Comparison of ENCODE assay signal across 8 cellular contexts in genomic region chr2:226031078-226031937, GRCh38.
DNase-seq lines count a peak whose midpoint lies in the region; ATAC-seq and TF ChIP-seq lines count a peak whose summit lies in the region.

No MANE protein-coding gene starts in this region.

- DNase-seq in AG20443 (ENCODE audit: low spot score): peak; percentile 85
- peak; percentile 40 for DNase-seq in NCI-H1436 (lab: John Stamatoyannopoulos, UW)
- no peak for DNase-seq in activated B cell treated with CpG ODN at 0.5 μM for 24 hours
- DNase-seq in esophagus muscularis mucosa (ENCODE audit: extremely low spot score): no peak
- peak; percentile 31 to 55 (median 41) for DNase-seq in mucosa of descending colon
- DNase-seq in GM19238 (ENCODE audit: insufficient read length, low spot score): no peak

- ATAC-seq in GM21528 (IDR thresholded peaks at IDR 0.05; ENCODE audit: low FRiP score, unreplicated experiment) (peak; percentile 62), activated B cell treated with CpG ODN at 0.5 μM for 24 hours (ENCODE audit: low read depth) (no peak), mucosa of descending colon (peak; percentile 70)

- H3K36me3 Mint-ChIP-seq in activated B cell treated with CpG ODN at 0.5 μM for 24 hours (ENCODE audit: low read depth): no peaks in the 10 kb centered on the region
- no peaks in the 10 kb centered on the region for H3K36me3 Mint-ChIP-seq in stimulated activated naive CD8-positive, alpha-beta T cell treated with anti-CD3 and anti-CD28 coated beads, Interleukin-15, Interleukin-2, amounts not matched to agents 100 ng/mL and 50 ng/mL, for 24 hours (ENCODE audit: low read depth)

- H3K27me3 Mint-ChIP-seq in activated B cell treated with CpG ODN at 0.5 μM for 24 hours: peaks cover 38% of the 10 kb centered on the region
- peaks cover 57% of the 10 kb centered on the region for H3K27me3 Mint-ChIP-seq in stimulated activated naive CD8-positive, alpha-beta T cell treated with anti-CD3 and anti-CD28 coated beads, Interleukin-15, Interleukin-2, amounts not matched to agents 100 ng/mL and 50 ng/mL, for 24 hours

- H3K9me3 ChIP-seq in esophagus muscularis mucosa: no peaks in the 10 kb centered on the region
- no peaks in the 10 kb centered on the region for H3K9me3 ChIP-seq in mucosa of descending colon

- H3K27ac Mint-ChIP-seq in activated B cell treated with CpG ODN at 0.5 μM for 24 hours: no peak overlapping the region
- peak overlapping the region; percentile 63 for H3K27ac Mint-ChIP-seq in stimulated activated naive CD8-positive, alpha-beta T cell treated with anti-CD3 and anti-CD28 coated beads, Interleukin-15, Interleukin-2, amounts not matched to agents 100 ng/mL and 50 ng/mL, for 24 hours

- POLR2A ChIA-PET in activated B cell treated with CpG ODN at 0.5 μM for 24 hours (lab: Charles Lee): interaction anchor here (0.7 kb wide), 1 partner anchor 769 kb away, joined by 3 read pairs; no protein-coding TSS in a partner anchor

- H3K4me1 Mint-ChIP-seq in activated B cell treated with CpG ODN at 0.5 μM for 24 hours: peaks cover 17% of the 10 kb centered on the region
- peaks cover 42% of the 10 kb centered on the region for H3K4me1 Mint-ChIP-seq in stimulated activated naive CD8-positive, alpha-beta T cell treated with anti-CD3 and anti-CD28 coated beads, Interleukin-15, Interleukin-2, amounts not matched to agents 100 ng/mL and 50 ng/mL, for 24 hours (ENCODE audit: low read depth)

- no peaks in the 10 kb centered on the region for H3K27me3 ChIP-seq in esophagus muscularis mucosa

- peak overlapping the region; percentile 70 for H3K4me3 Mint-ChIP-seq in activated B cell treated with CpG ODN at 0.5 μM for 24 hours
- peak overlapping the region; percentile 78 for H3K4me3 Mint-ChIP-seq in stimulated activated naive CD8-positive, alpha-beta T cell treated with anti-CD3 and anti-CD28 coated beads, Interleukin-15, Interleukin-2, amounts not matched to agents 100 ng/mL and 50 ng/mL, for 24 hours

- H3K4me1 ChIP-seq in esophagus muscularis mucosa (peaks cover 18 to 28% (median 24%) of the 10 kb centered on the region in 4 donors), mucosa of descending colon (ENCODE audit: low read depth) (peaks cover 2% of the 10 kb centered on the region)

- TF ChIP-seq POLR2A in esophagus muscularis mucosa (IDR thresholded peaks at IDR 0.05; ENCODE audit: low read depth): no peak

- WGBS in esophagus muscularis mucosa: 2% methylated on average over 33 of the region's 33 CpGs

- peak overlapping the region; percentile 53 to 70 (median 63) for H3K27ac ChIP-seq in esophagus muscularis mucosa (replicated peaks in 1 of 4)

- TF ChIP-seq CTCF in activated B cell treated with CpG ODN at 0.5 μM for 24 hours (IDR thresholded peaks at IDR 0.05) (no peak), esophagus muscularis mucosa (IDR thresholded peaks at IDR 0.05) (no peak), mucosa of descending colon (IDR thresholded peaks at IDR 0.05) (no peak)

- CTCF ChIA-PET in activated B cell treated with CpG ODN at 0.5 μM for 24 hours (lab: Charles Lee): no interaction called here

- no peaks in the 10 kb centered on the region for H3K36me3 ChIP-seq in esophagus muscularis mucosa
- H3K36me3 ChIP-seq in mucosa of descending colon (ENCODE audit: low read depth): no peaks in the 10 kb centered on the region

- H3K9me3 Mint-ChIP-seq in activated B cell treated with CpG ODN at 0.5 μM for 24 hours: no peaks in the 10 kb centered on the region
- H3K9me3 Mint-ChIP-seq in stimulated activated naive CD8-positive, alpha-beta T cell treated with anti-CD3 and anti-CD28 coated beads, Interleukin-15, Interleukin-2, amounts not matched to agents 100 ng/mL and 50 ng/mL, for 24 hours: no peaks in the 10 kb centered on the region

- TF ChIP-seq EP300 in esophagus muscularis mucosa (IDR thresholded peaks at IDR 0.05): no peak

- H3K4me3 ChIP-seq in esophagus muscularis mucosa: peak overlapping the region; percentile 51 to 66 (median 62)
- no peak overlapping the region for H3K4me3 ChIP-seq in mucosa of descending colon

- intact Hi-C loops in activated B cell treated with CpG ODN at 0.5 μM for 24 hours (cut with micrococcal nuclease): loop anchor here (10.0 kb wide), 1 partner anchor 773 kb away; no protein-coding TSS in a partner anchor
- intact Hi-C loops in esophagus muscularis mucosa (cut with DNase I): loop anchor here (10.0 kb wide), 1 partner anchor 773 kb away; no protein-coding TSS in a partner anchor
- intact Hi-C loops in mucosa of descending colon (cut with DNase I, micrococcal nuclease): no loop called here

Comparison
In these comparisons a context has a peak if more than half of its experiments do, and no peak if none do; other contexts are left out.
1. DNase-seq: peak in AG20443 (single experiment), NCI-H1436 (single experiment) and mucosa of descending colon (3 of 3); none in activated B cell treated with CpG ODN at 0.5 μM for 24 hours (single experiment), esophagus muscularis mucosa (single experiment) and GM19238 (single experiment).
2. intact Hi-C loops: an anchor here in activated B cell treated with CpG ODN at 0.5 μM for 24 hours (10.0 kb wide) and esophagus muscularis mucosa (10.0 kb wide); none called in mucosa of descending colon.